Comparison of ENCODE assay signal across 8 cellular contexts in genomic region chr9:88041447-88041846, GRCh38.
DNase-seq lines count a peak whose midpoint lies in the region; ATAC-seq and TF ChIP-seq lines count a peak whose summit lies in the region.
"Had no signal": no experiment of that assay in that cellular context is flagged by ENCODE, and none has a peak within 500 bp of the region (broad histone marks: within the 10 kb centered on the region; RNA-seq: fewer than 3 reads in every experiment).

No MANE protein-coding gene starts in this region.

- DNase-seq in HCEC 1CT: peak; percentile 20
- DNase-seq in SK-N-DZ (ENCODE audit: low spot score): peak; percentile 7
- no peak for DNase-seq in foreskin keratinocyte
- no peak for DNase-seq in sigmoid colon
- DNase-seq in activated CD4-positive, alpha-beta T cell treated with anti-CD3 and anti-CD28 coated beads for 1 hour: no peak
- no peak for DNase-seq in DMS53 (lab: John Stamatoyannopoulos, UW)
- no peak for DNase-seq in GF-D8 (lab: John Stamatoyannopoulos, UW)
- DNase-seq: stimulated activated CD4-positive, alpha-beta T cell treated with anti-CD3 and anti-CD28 coated beads, Interleukin-12 subunit alpha, Interleukin-12 subunit beta, amount 100 ng/mL, for 4 hours had no signal

- H3K27me3 ChIP-seq in foreskin keratinocyte: no peaks in the 10 kb centered on the region
- no peaks in the 10 kb centered on the region for H3K27me3 ChIP-seq in sigmoid colon

- TF ChIP-seq CTCF in foreskin keratinocyte (conservative IDR thresholded peaks at IDR 0.05) (peak; percentile 42), sigmoid colon (IDR thresholded peaks at IDR 0.05) (peak in 3 of 4 experiments; percentile 15 to 49 (median 26))

- H3K4me1 ChIP-seq in foreskin keratinocyte (no peaks in the 10 kb centered on the region), sigmoid colon (no peaks in the 10 kb centered on the region)

- ATAC-seq in foreskin keratinocyte: no peak

- no peak for TF ChIP-seq POLR2A in sigmoid colon (IDR thresholded peaks at IDR 0.05)

- no peak for TF ChIP-seq EP300 in sigmoid colon (IDR thresholded peaks at IDR 0.05)

- H3K9me3 ChIP-seq in sigmoid colon: peaks cover 2 to 23% (median 21%) of the 10 kb centered on the region in 4 donors

- H3K27ac ChIP-seq in foreskin keratinocyte (no peak overlapping the region), sigmoid colon (no peak overlapping the region)

- H3K4me3 ChIP-seq in sigmoid colon: no peak overlapping the region

- no peaks in the 10 kb centered on the region for H3K36me3 ChIP-seq in sigmoid colon

- WGBS in sigmoid colon, 2 donors: 76 to 94% methylated on average over 1 of the region's 1 CpG

- intact Hi-C loops in sigmoid colon (cut with DNase I): loop anchor here (2.0 kb wide), 1 partner anchor 357 kb away; no protein-coding TSS in a partner anchor

Comparison
In these comparisons a context has a peak if more than half of its experiments do, and no peak if none do; other contexts are left out.
1. DNase-seq: peak in HCEC 1CT (single experiment) and SK-N-DZ (single experiment); none in foreskin keratinocyte (0 of 2), sigmoid colon (single experiment), activated CD4-positive, alpha-beta T cell treated with anti-CD3 and anti-CD28 coated beads for 1 hour (single experiment), DMS53 (single experiment) and GF-D8 (single experiment).